In the genomic region with DNA sequence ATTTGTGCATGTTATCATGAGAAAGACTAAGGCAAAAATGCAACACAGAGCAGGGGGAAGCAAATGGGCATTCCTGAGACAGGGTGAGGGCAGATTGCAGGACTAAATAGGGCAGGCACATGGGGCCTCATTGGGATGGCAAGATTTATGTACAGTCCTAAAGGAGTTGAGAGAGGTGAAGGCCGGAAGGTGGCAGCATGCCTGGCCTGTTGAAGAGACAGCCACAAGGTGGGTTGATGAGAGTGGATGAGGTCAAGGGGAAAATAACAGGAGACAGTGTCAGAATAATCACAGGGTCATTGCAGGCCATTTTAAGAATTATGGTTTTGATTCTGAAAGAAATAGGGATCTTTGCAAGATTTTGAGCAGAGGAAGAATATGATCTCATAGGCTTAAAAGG, we compare ENCODE assay signal across 17 cellular contexts. TPM values are rescaled to one million over a fixed set of nuclear protein-coding genes. Genes with fewer than 3 reads are reported as not detected.
DNase-seq lines count a peak whose midpoint lies in the region; ATAC-seq, FAIRE-seq and TF ChIP-seq lines count a peak whose summit lies in the region.
"Had no signal": no experiment of that assay in that cellular context is flagged by ENCODE, and none has a peak within 500 bp of the region (broad histone marks: within the 10 kb centered on the region; RNA-seq: fewer than 3 reads in every experiment).

No MANE protein-coding gene starts in this region.

- POLR2A ChIA-PET in A673 (lab: Charles Lee; ENCODE audit: low non-redundant PET) (no interaction called here), H1 (lab: Charles Lee; ENCODE audit: partially characterized antibody) (no interaction called here)
- POLR2A ChIA-PET in activated CD8-positive, alpha-beta T cell treated with anti-CD3 and anti-CD28 coated beads for 36 hours (lab: Charles Lee) = no interaction called here

- H2AK5ac ChIP-seq in H1 (ENCODE audit: low read depth, low read length) = no peak overlapping the region

- peak; percentile 22 to 33; a peak in 2 of 4 replicates for TF ChIP-seq RAD21 in H1 (IDR thresholded peaks at IDR 0.05 in 1 of 2, conservative IDR thresholded peaks at IDR 0.05 in 1 of 2; ENCODE audit: low read depth in 2 of 2, low read length in 2 of 2)

- no peak for TF ChIP-seq POLR2A in H1 (IDR thresholded peaks at IDR 0.05; ENCODE audit: control extremely low read depth in 1 of 2, low read depth in 2 of 2, low read length in 2 of 2)

- BruUV-seq in A673 (replicated peaks; lab: Mats Ljungman, UMichigan) = no TSS peak

- H3K4me1 ChIP-seq in A673 (ENCODE audit: insufficient read depth, low read length, poor library complexity, severe bottlenecking) (no peaks in the 10 kb centered on the region), H1 (replicated peaks in 1 of 4; ENCODE audit: control insufficient read depth in 3 of 4, insufficient read depth in 4 of 4, low read length in 3 of 4) (no peaks in the 10 kb centered on the region; a peak in 2 of 7 replicates)

- peak; percentile 26 for FAIRE-seq in GM18507 (lab: Jason Lieb, UNC)
- FAIRE-seq in H1 (lab: Jason Lieb, UNC) = no peak

- H3K23me2 ChIP-seq in H1 (ENCODE audit: low read depth, low read length) = no peaks in the 10 kb centered on the region

- no peak overlapping the region for H3K23ac ChIP-seq in H1 (ENCODE audit: insufficient read length)

- ATAC-seq in HG02938 (IDR thresholded peaks at IDR 0.05; ENCODE audit: unreplicated experiment) = no peak
- no peak for ATAC-seq in GM21723 (IDR thresholded peaks at IDR 0.05; ENCODE audit: unreplicated experiment)
- ATAC-seq in activated CD8-positive, alpha-beta T cell treated with anti-CD3 and anti-CD28 coated beads for 36 hours = no peak

- no peak overlapping the region for H3K14ac ChIP-seq in H1 (ENCODE audit: insufficient read length)

- H3K9ac ChIP-seq in H1 (replicated peaks in 1 of 4; ENCODE audit: extremely low read depth in 1 of 4, low read depth in 3 of 4, low read length in 3 of 4) = no peak overlapping the region

- TF ChIP-seq CTCF in A673 (conservative IDR thresholded peaks at IDR 0.05; ENCODE audit: low read depth, low read length) = 0 out of 2 replicates have a peak, but pooled peaks have one; percentile 18
- peak; percentile 10 to 43 (median 27); a peak in 3 of 4 replicates for TF ChIP-seq CTCF in H1 (IDR thresholded peaks at IDR 0.05; ENCODE audit: control extremely low read depth in 1 of 3, insufficient read depth in 1 of 3, low read depth in 1 of 3, low read length in 3 of 3)
- TF ChIP-seq CTCF in activated CD8-positive, alpha-beta T cell treated with anti-CD3 and anti-CD28 coated beads for 36 hours (IDR thresholded peaks at IDR 0.05) = no peak

- intact Hi-C loops in A673 (cut with micrococcal nuclease; ENCODE audit: unreplicated experiment) = no loop called here
- intact Hi-C loops in activated CD8-positive, alpha-beta T cell treated with anti-CD3 and anti-CD28 coated beads for 36 hours (cut with micrococcal nuclease) = no loop called here

- no peak overlapping the region for H2BK12ac ChIP-seq in H1 (ENCODE audit: low read depth, low read length)

- no peak overlapping the region for H4K5ac ChIP-seq in H1 (ENCODE audit: insufficient read length, low read depth, low read length)

- no peak overlapping the region for H2BK20ac ChIP-seq in H1 (ENCODE audit: low read length)

- H4K8ac ChIP-seq in H1 (ENCODE audit: extremely low read depth, insufficient read depth, low read length) = no peak overlapping the region

- no peak for DNase-seq in A673 (ENCODE audit: low spot score)
- no peak for DNase-seq in GM18507 (ENCODE audit: extremely low spot score, insufficient read length, low read depth)
- peak; percentile 23 for DNase-seq in NCI-H2227 (lab: John Stamatoyannopoulos, UW; ENCODE audit: unreplicated experiment)
- DNase-seq in H1 (ENCODE audit: low read depth in 1 of 2, low spot score in 2 of 2) = no peak
- DNase-seq in stimulated activated CD4-positive, alpha-beta T cell treated with anti-CD3 and anti-CD28 coated beads, Interleukin-12 subunit alpha, Interleukin-12 subunit beta, amount 100 ng/mL, for 4 hours = no peak
- no peak for DNase-seq in activated CD8-positive, alpha-beta T cell treated with anti-CD3 and anti-CD28 coated beads for 36 hours
- DNase-seq: AML-193; Calu3; CD4-positive, CD25-positive, alpha-beta regulatory T cell; DND-41; NCI-H1694; NCI-H774; RPMI8226 had no signal

- no peaks in the 10 kb centered on the region for H3K9me3 ChIP-seq in A673 (ENCODE audit: low read depth, low read length, poor library complexity, severe bottlenecking)
- H3K9me3 ChIP-seq in H1 (ENCODE audit: insufficient read depth in 2 of 2, low read depth in 1 of 2, low read length in 1 of 2) = no peaks in the 10 kb centered on the region

- CTCF ChIA-PET in A673 (lab: Charles Lee) = no interaction called here
- CTCF ChIA-PET in H1 (lab: Charles Lee; ENCODE audit: partially characterized antibody) = interaction anchor here (0.6 to 1.3 kb wide), 2 partner anchors 42 to 43 kb away, joined by 3 to 4 read pairs; no protein-coding TSS in a partner anchor
- CTCF ChIA-PET in activated CD8-positive, alpha-beta T cell treated with anti-CD3 and anti-CD28 coated beads for 36 hours (lab: Charles Lee) = no interaction called here

- H2BK15ac ChIP-seq in H1 (ENCODE audit: low read length) = no peak overlapping the region

- H3K18ac ChIP-seq in H1 (ENCODE audit: extremely low read depth, low read length) = no peak overlapping the region

- H3K9me3 Mint-ChIP-seq in activated CD8-positive, alpha-beta T cell treated with anti-CD3 and anti-CD28 coated beads for 36 hours = no peaks in the 10 kb centered on the region
- H3K9me3 Mint-ChIP-seq: CD4-positive, CD25-positive, alpha-beta regulatory T cell had no signal

- no peaks in the 10 kb centered on the region for H4K20me1 ChIP-seq in H1 (replicated peaks in 1 of 2; ENCODE audit: control insufficient read depth in 1 of 2, insufficient read depth in 2 of 2, low read length in 2 of 2)

- no peaks in the 10 kb centered on the region; the same call in 1 of the 2 replicates for H3K79me1 ChIP-seq in H1 (ENCODE audit: low read depth, low read length)

- no peak overlapping the region for H2BK5ac ChIP-seq in H1 (ENCODE audit: low read depth, low read length)

- H3K36me3 ChIP-seq in A673 (ENCODE audit: insufficient read depth, low read length, poor library complexity, severe bottlenecking) (no peaks in the 10 kb centered on the region), H1 (ENCODE audit: control insufficient read depth in 2 of 4, insufficient read depth in 4 of 4, low read length in 3 of 4) (no peaks in the 10 kb centered on the region)

- no peaks in the 10 kb centered on the region for H3K36me3 Mint-ChIP-seq in activated CD8-positive, alpha-beta T cell treated with anti-CD3 and anti-CD28 coated beads for 36 hours (ENCODE audit: low read depth)
- H3K36me3 Mint-ChIP-seq: CD4-positive, CD25-positive, alpha-beta regulatory T cell; IgD-negative memory B cell had no signal

- H3K4me3 Mint-ChIP-seq in activated CD8-positive, alpha-beta T cell treated with anti-CD3 and anti-CD28 coated beads for 36 hours = no peak overlapping the region
- H3K4me3 Mint-ChIP-seq: CD4-positive, CD25-positive, alpha-beta regulatory T cell; IgD-negative memory B cell had no signal

- WGBS in H1 (ENCODE audit: extremely low coverage in 1 of 2, insufficient coverage in 1 of 2, insufficient read length in 1 of 2, insufficient replicate concordance in 2 of 2, low coverage in 1 of 2, low lambda C conversion rate in 2 of 2, missing lambda C conversion rate in 1 of 2), 2 experiments = 73% methylated on average over 1 of the region's 1 CpG; no CpG with 5 or more reads in 1 of the 2 experiments

- H3K27me3 Mint-ChIP-seq in activated CD8-positive, alpha-beta T cell treated with anti-CD3 and anti-CD28 coated beads for 36 hours = peaks cover 7% of the 10 kb centered on the region

- peak overlapping the region; percentile 32 for H3K4ac ChIP-seq in H1 (replicated peaks; ENCODE audit: insufficient read length, low read depth, low read length)

- no peak overlapping the region for H3K27ac Mint-ChIP-seq in activated CD8-positive, alpha-beta T cell treated with anti-CD3 and anti-CD28 coated beads for 36 hours
- H3K27ac Mint-ChIP-seq: CD4-positive, CD25-positive, alpha-beta regulatory T cell had no signal

- H3K27ac ChIP-seq in A673 (ENCODE audit: low read depth, low read length, poor library complexity, severe bottlenecking) = no peak overlapping the region
- no peak overlapping the region for H3K27ac ChIP-seq in H1 (ENCODE audit: low read depth, low read length)

- H3K4me3 ChIP-seq in A673 (ENCODE audit: low read depth, low read length, poor library complexity, severe bottlenecking) (no peak overlapping the region), H1 (ENCODE audit: extremely low read depth in 1 of 4, insufficient read depth in 2 of 4, low read depth in 3 of 4, low read length in 4 of 4) (no peak overlapping the region)

- no peak overlapping the region for H3K56ac ChIP-seq in H1 (replicated peaks; ENCODE audit: insufficient read length, low read depth, low read length)

- H3K79me2 ChIP-seq in H1 (ENCODE audit: control insufficient read depth in 1 of 2, insufficient read depth in 2 of 2, low read length in 2 of 2) = no peaks in the 10 kb centered on the region

- no peak overlapping the region for H2BK120ac ChIP-seq in H1 (replicated peaks; ENCODE audit: low read depth, low read length)

- no peaks in the 10 kb centered on the region for H3K4me1 Mint-ChIP-seq in activated CD8-positive, alpha-beta T cell treated with anti-CD3 and anti-CD28 coated beads for 36 hours (ENCODE audit: low read depth)
- H3K4me1 Mint-ChIP-seq: CD4-positive, CD25-positive, alpha-beta regulatory T cell; IgD-negative memory B cell had no signal

- H3K4me2 ChIP-seq in H1 (ENCODE audit: insufficient read depth in 1 of 2, low read depth in 2 of 2, low read length in 2 of 2) = no peak overlapping the region

- H4K91ac ChIP-seq in H1 (replicated peaks; ENCODE audit: insufficient read length, low read length) = no peak overlapping the region

- no peak overlapping the region for H2AFZ ChIP-seq in H1 (ENCODE audit: low read length)

- no peak for TF ChIP-seq EP300 in H1 (IDR thresholded peaks at IDR 0.05; ENCODE audit: borderline replicate concordance in 1 of 2, low read depth in 2 of 2, low read length in 2 of 2)

- H3K27me3 ChIP-seq in A673 (replicated peaks; ENCODE audit: insufficient read depth, low read depth, low read length, poor library complexity) = peaks cover 11% of the 10 kb centered on the region
- H3K27me3 ChIP-seq in H1 (replicated peaks in 1 of 4; ENCODE audit: control insufficient read depth in 3 of 4, extremely low read depth in 1 of 4, insufficient read depth in 3 of 4, low read length in 3 of 4) = no peaks in the 10 kb centered on the region

RNA-seq across cellular contexts. Expression of a gene that starts 21.0 kb away (rescaled TPM):
- total RNA-seq in A673 (2021) = not detected in 2 replicates
- total RNA-seq in H1 (2021; fragmentation: NEBNext Ultra II Directional; extraction: Animal tissue kit (Norgen Biotek cat#: 25700)) = 8.9 and 9.0 TPM in 2 replicates
- polyA plus RNA-seq in H1 (2011; rRNA removed) = 3.9 and 4.9 TPM in 2 replicates
- polyA plus RNA-seq in H1 (2011; cell fraction: cytosol; rRNA removed) = 4.5 TPM
- 9.6 TPM for polyA plus RNA-seq in H1 (2011; cell fraction: nucleus; rRNA removed)
- 4.7 to 5.9 TPM (median 5.4 TPM) in 4 replicates for polyA plus RNA-seq in H1 (2012, experiment 1 of 2)
- 0.54 TPM for polyA plus RNA-seq in H1 (2012, experiment 2 of 2)
- polyA plus RNA-seq in H1 (2013, experiment 1 of 2) = 4.7 TPM
- 3.1 TPM for polyA plus RNA-seq in H1 (2013, experiment 2 of 2)
- 4.6 and 6.9 TPM in 2 replicates for polyA minus RNA-seq in H1 (2011; rRNA and poly(A)+ RNA removed)
- 2.0 TPM for polyA minus RNA-seq in H1 (2011; cell fraction: cytosol; rRNA and poly(A)+ RNA removed)
- polyA minus RNA-seq in H1 (2011; cell fraction: nucleus; rRNA and poly(A)+ RNA removed) = 7.3 TPM
- total RNA-seq in activated CD8-positive, alpha-beta T cell treated with anti-CD3 and anti-CD28 coated beads for 36 hours = not detected
- total RNA-seq: CD4-positive, CD25-positive, alpha-beta regulatory T cell; NCI-H460 had no signal
- polyA plus RNA-seq: CD4-positive, CD25-positive, alpha-beta regulatory T cell; IgD-negative memory B cell had no signal
